Comparison of ENCODE assay signal across 8 cellular contexts in genomic region chr1:202143768-202144509, GRCh38. TPM values are rescaled to one million over a fixed set of nuclear protein-coding genes. Genes with fewer than 3 reads are reported as not detected.
DNase-seq lines count a peak whose midpoint lies in the region; ATAC-seq and TF ChIP-seq lines count a peak whose summit lies in the region.

No MANE protein-coding gene starts in this region.

- peak overlapping the region; percentile 98 for H3K4me3 Mint-ChIP-seq in dendritic cell treated with granulocyte-macrophage colony-stimulating factor and Interleukin-4, amounts not matched to agents 40 ng/mL and 50 ng/mL, for 4 days

- H3K27me3 ChIP-seq in thyroid gland: no peaks in the 10 kb centered on the region

- peaks cover 10 to 20% of the 10 kb centered on the region in 2 donors for H3K4me1 ChIP-seq in thyroid gland

- ATAC-seq in GM18517 (IDR thresholded peaks at IDR 0.05; ENCODE audit: unreplicated experiment) (peak; percentile 38), HG03039 (IDR thresholded peaks at IDR 0.05; ENCODE audit: unreplicated experiment) (peak; percentile 32)

- H3K27me3 Mint-ChIP-seq in dendritic cell treated with granulocyte-macrophage colony-stimulating factor and Interleukin-4, amounts not matched to agents 40 ng/mL and 50 ng/mL, for 4 days: no peaks in the 10 kb centered on the region

- TF ChIP-seq CTCF in AG09309 (IDR thresholded peaks at IDR 0.05; ENCODE audit: control insufficient read depth, insufficient read depth, low read depth, low read length, missing control alignments) (no peak), thyroid gland (IDR thresholded peaks at IDR 0.05) (no peak)

- peaks cover 71% of the 10 kb centered on the region for H3K4me1 Mint-ChIP-seq in dendritic cell treated with granulocyte-macrophage colony-stimulating factor and Interleukin-4, amounts not matched to agents 40 ng/mL and 50 ng/mL, for 4 days (ENCODE audit: low read depth)

- WGBS in thyroid gland, 2 donors: 1 to 5% methylated on average over 10 to 25 of the region's 76 CpGs

- peaks cover 72% of the 10 kb centered on the region for H3K36me3 Mint-ChIP-seq in dendritic cell treated with granulocyte-macrophage colony-stimulating factor and Interleukin-4, amounts not matched to agents 40 ng/mL and 50 ng/mL, for 4 days (ENCODE audit: low read depth)

- intact Hi-C loops in dendritic cell treated with granulocyte-macrophage colony-stimulating factor and Interleukin-4, amounts not matched to agents 40 ng/mL and 50 ng/mL, for 4 days (cut with micrococcal nuclease): no loop called here
- intact Hi-C loops in thyroid gland (cut with DNase I): no loop called here

- H3K9me3 Mint-ChIP-seq in dendritic cell treated with granulocyte-macrophage colony-stimulating factor and Interleukin-4, amounts not matched to agents 40 ng/mL and 50 ng/mL, for 4 days: no peaks in the 10 kb centered on the region

- H3K9me3 ChIP-seq in SK-N-MC (ENCODE audit: low read depth, low read length): no peaks in the 10 kb centered on the region
- no peaks in the 10 kb centered on the region for H3K9me3 ChIP-seq in thyroid gland

- H3K27ac Mint-ChIP-seq in dendritic cell treated with granulocyte-macrophage colony-stimulating factor and Interleukin-4, amounts not matched to agents 40 ng/mL and 50 ng/mL, for 4 days: peak overlapping the region; percentile 98

- no peak for TF ChIP-seq POLR2A in thyroid gland (IDR thresholded peaks at IDR 0.05)

- H3K4me3 ChIP-seq in AG09309 (ENCODE audit: control insufficient read depth, low read depth, low read length) (peak overlapping the region; percentile 60), SK-N-MC (peak overlapping the region; percentile 78), thyroid gland (replicated peaks in 1 of 3) (peak overlapping the region; percentile 81 to 94 (median 92))

- no peaks in the 10 kb centered on the region for H3K36me3 ChIP-seq in SK-N-MC (ENCODE audit: insufficient read depth, low read length)
- no peaks in the 10 kb centered on the region for H3K36me3 ChIP-seq in thyroid gland

- H3K27ac ChIP-seq in SK-N-MC (no peak overlapping the region), thyroid gland (peak overlapping the region; percentile 82 to 93 (median 85))

- DNase-seq in AG09309 (ENCODE audit: low read depth) (no peak), SK-N-MC (ENCODE audit: low read depth, low spot score) (no peak), lung microvascular endothelial cell (ENCODE audit: low read depth in 2 of 2) (peak; percentile 30 to 39), thyroid gland (peak; percentile 32 to 40), AML-193 (lab: John Stamatoyannopoulos, UW) (no peak)

- H3K9ac ChIP-seq in SK-N-MC (ENCODE audit: insufficient read length): peak overlapping the region; percentile 84

RNA-seq across cellular contexts. Expression of gene ARL8A, which starts 0.6 kb away (rescaled TPM):
- total RNA-seq in lung microvascular endothelial cell: 16.8 and 25.2 TPM in 2 replicates
- total RNA-seq in thyroid gland: 10 to 100 TPM; 31.2 to 38.6 (median 35.0) TPM

RNA-seq across cellular contexts. Expression of gene PTPN7, which starts 16.5 kb away (rescaled TPM):
- total RNA-seq in lung microvascular endothelial cell (not detected in 2 replicates), thyroid gland (1 to 10 TPM; 1.3 to 4.3 (median 2.1) TPM)

RNA-seq across cellular contexts. Expression of gene GPR37L1, which starts 21.2 kb away (rescaled TPM):
- total RNA-seq in lung microvascular endothelial cell: under 0.01 TPM in 1 of 2 replicates, not detected in the other
- total RNA-seq in thyroid gland: under 1 TPM in 2 of 4 donors, not detected in 2; 0.22 to 0.34 TPM

RNA-seq across cellular contexts. Expression of gene LGR6, which starts 49.7 kb away (rescaled TPM):
- not detected in 2 replicates for total RNA-seq in lung microvascular endothelial cell
- total RNA-seq in thyroid gland: 1 to 10 TPM; 2.8 to 7.0 (median 4.5) TPM

Comparison
In these comparisons a context has a peak if more than half of its experiments do, and no peak if none do; other contexts are left out.
1. DNase-seq: peak in lung microvascular endothelial cell (2 of 2) and thyroid gland (2 of 2); none in AG09309 (single experiment), SK-N-MC (single experiment) and AML-193 (0 of 2).
2. Peak in every context shown above with its lines, with median percentiles within 50 percentile points of each other: H3K4me3 ChIP-seq.